Comparison of ENCODE assay signal across 21 cellular contexts in the genomic region with DNA sequence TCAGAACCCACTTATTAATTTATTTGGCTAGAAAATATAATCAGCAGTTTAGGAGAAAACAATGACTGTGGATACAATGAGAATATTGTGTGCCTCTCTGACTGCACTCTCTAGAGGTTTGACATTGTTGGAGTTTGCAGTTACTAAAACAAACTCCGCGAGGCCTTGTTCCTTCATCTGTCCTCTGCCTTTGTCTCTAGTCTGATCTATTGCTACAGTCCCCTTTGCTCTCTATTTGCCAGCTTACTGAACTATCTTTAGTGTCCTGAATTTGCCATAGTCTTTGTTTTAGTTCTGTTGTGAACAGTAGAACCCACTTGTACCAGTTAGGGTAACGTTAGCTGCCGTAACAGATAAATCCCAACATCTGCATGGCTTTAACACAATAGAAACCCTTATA.
DNase-seq lines count a peak whose midpoint lies in the region; ATAC-seq, FAIRE-seq and TF ChIP-seq lines count a peak whose summit lies in the region.
"Had no signal": no experiment of that assay in that cellular context is flagged by ENCODE, and none has a peak within 500 bp of the region (broad histone marks: within the 10 kb centered on the region; RNA-seq: fewer than 3 reads in every experiment).

No MANE protein-coding gene starts in this region.

- BruUV-seq in HepG2 (replicated peaks; lab: Mats Ljungman, UMichigan): no TSS peak

- POLR2A ChIA-PET in HepG2 (lab: Yijun Ruan, JAX): no interaction called here

- in situ Hi-C loops in HepG2 (cut with HindIII; ENCODE audit: extremely low pct_ligation_motif_present, low pct_unique_long_range_greater_than_20kb): no loop called here

- no peak for TF ChIP-seq RAD21 in HepG2 (CRISPR knock-in tag; IDR thresholded peaks at IDR 0.05)

- no peaks in the 10 kb centered on the region for H3K27me3 ChIP-seq in HepG2 (ENCODE audit: control insufficient read depth in 1 of 2, insufficient read depth in 2 of 2, low read length in 2 of 2)
- no peaks in the 10 kb centered on the region for H3K27me3 ChIP-seq in right lobe of liver
- no peaks in the 10 kb centered on the region for H3K27me3 ChIP-seq in muscle layer of colon (ENCODE audit: control insufficient read depth in 1 of 2, insufficient read depth in 2 of 2, low read length in 2 of 2)
- H3K27me3 ChIP-seq: BLaER1 treated with 17β-estradiol and CSF1 and Interleukin-3, amounts not matched to agents 10 nM and 100 nM had no signal

- no peaks in the 10 kb centered on the region for H3K79me2 ChIP-seq in HepG2 (ENCODE audit: insufficient read depth, low read length)

- H3K36me3 ChIP-seq in HepG2 (replicated peaks in 1 of 2; ENCODE audit: control insufficient read depth in 1 of 2, insufficient read depth in 2 of 2, low read length in 2 of 2): no peaks in the 10 kb centered on the region
- no peaks in the 10 kb centered on the region for H3K36me3 ChIP-seq in right lobe of liver
- H3K36me3 ChIP-seq in muscle layer of colon (ENCODE audit: insufficient read depth, low read length): no peaks in the 10 kb centered on the region
- H3K36me3 ChIP-seq: BLaER1 treated with 17β-estradiol and CSF1 and Interleukin-3, amounts not matched to agents 10 nM and 100 nM had no signal

- TF ChIP-seq POLR2A in HepG2 (IDR thresholded peaks at IDR 0.05; ENCODE audit: insufficient read depth in 1 of 2, low read depth in 2 of 2, low read length in 2 of 2): no peak
- TF ChIP-seq POLR2A in right lobe of liver (IDR thresholded peaks at IDR 0.05): no peak

- H3K9ac ChIP-seq in HepG2 (ENCODE audit: insufficient read depth, low read depth, low read length) (no peak overlapping the region), muscle layer of colon (ENCODE audit: low read length) (no peak overlapping the region)
- H3K9ac ChIP-seq: BLaER1 treated with 17β-estradiol and CSF1 and Interleukin-3, amounts not matched to agents 10 nM and 100 nM had no signal

- TF ChIP-seq EP300 in HepG2 (IDR thresholded peaks at IDR 0.05; ENCODE audit: low read depth in 2 of 2, low read length in 2 of 2) (no peak), HepG2 (CRISPR knock-in tag; IDR thresholded peaks at IDR 0.05; ENCODE audit: borderline replicate concordance) (no peak)

- intact Hi-C loops in HepG2 (cut with micrococcal nuclease; ENCODE audit: unreplicated experiment) (no loop called here), right lobe of liver (cut with DNase I) (no loop called here)

- H3K4me2 ChIP-seq in HepG2 (ENCODE audit: low read depth, low read length): no peak overlapping the region
- H3K4me2 ChIP-seq: A549; BLaER1 treated with 17β-estradiol and CSF1 and Interleukin-3, amounts not matched to agents 10 nM and 100 nM had no signal

- H3K4me1 ChIP-seq in HepG2 (ENCODE audit: insufficient read depth, low read length): peaks cover 17% of the 10 kb centered on the region
- H3K4me1 ChIP-seq in right lobe of liver: no peaks in the 10 kb centered on the region
- no peaks in the 10 kb centered on the region for H3K4me1 ChIP-seq in muscle layer of colon (ENCODE audit: insufficient read depth, low read length)
- H3K4me1 ChIP-seq: A549, Caco-2 had no signal

- no peak overlapping the region for H3K4me3 ChIP-seq in HepG2 (replicated peaks in 1 of 3; ENCODE audit: insufficient read depth in 1 of 3, low read depth in 2 of 3, low read length in 3 of 3)
- no peak overlapping the region for H3K4me3 ChIP-seq in right lobe of liver
- H3K4me3 ChIP-seq in muscle layer of colon (ENCODE audit: low read depth in 1 of 2, low read length in 2 of 2): no peak overlapping the region
- H3K4me3 ChIP-seq: A549; BLaER1 treated with 17β-estradiol and CSF1 and Interleukin-3, amounts not matched to agents 10 nM and 100 nM had no signal

- no peak for FAIRE-seq in HepG2 (lab: Jason Lieb, UNC)
- FAIRE-seq in RCC 7860 (lab: Jason Lieb, UNC): no peak
- FAIRE-seq: A549, D721Med, G401.6, GM12891, GM19239 had no signal

- H2AFZ ChIP-seq in HepG2 (ENCODE audit: low read length): peak overlapping the region; percentile 42

- H3K9me3 ChIP-seq in HepG2 (ENCODE audit: low read length) (no peaks in the 10 kb centered on the region; the same call in 1 of the 2 replicates), right lobe of liver (no peaks in the 10 kb centered on the region), muscle layer of colon (ENCODE audit: low read length) (no peaks in the 10 kb centered on the region)
- H3K9me3 ChIP-seq: A549, Caco-2 had no signal

- DNase-seq in HepG2 (ENCODE audit: low spot score) (peak; percentile 52), right lobe of liver (no peak), substantia nigra (lab: John Stamatoyannopoulos, UW) (no peak), RCC 7860 (ENCODE audit: low spot score) (no peak)
- no peak for DNase-seq in activated CD4-positive, alpha-beta T cell treated with anti-CD3 and anti-CD28 coated beads for 48 hours
- DNase-seq: AML-193; Caco-2; Calu3; CD4-positive, alpha-beta T cell; CD8-positive, alpha-beta T cell; DMS79 treated with DMSO at 0.1 percent for 48 hours; GF-D8 had no signal

- H3K27ac ChIP-seq in HepG2 (ENCODE audit: extremely low read length, insufficient read depth, low read length) (peak overlapping the region; percentile 50), right lobe of liver (no peak overlapping the region), muscle layer of colon (ENCODE audit: low read depth, low read length) (peak overlapping the region; percentile 12), substantia nigra (ENCODE audit: low read depth, low read length, poor library complexity, severe bottlenecking) (peak overlapping the region; percentile 58)
- H3K27ac ChIP-seq: 22Rv1; A549; BLaER1 treated with 17β-estradiol and CSF1 and Interleukin-3, amounts not matched to agents 10 nM and 100 nM; C4-2B had no signal

- CTCF ChIA-PET in HepG2 (lab: Yijun Ruan, JAX; ENCODE audit: low intra/inter-chr PET ratio, low total read pairs): no interaction called here

- peak; percentile 72 for ATAC-seq in HepG2
- no peak for ATAC-seq in right lobe of liver
- ATAC-seq: A549; CD8-positive, alpha-beta T cell had no signal

- TF ChIP-seq CTCF in HepG2 (CRISPR knock-in tag; IDR thresholded peaks at IDR 0.05) (no peak), right lobe of liver (IDR thresholded peaks at IDR 0.05) (no peak)

- 69% methylated on average over 4 of the region's 4 CpGs for WGBS in HepG2 (ENCODE audit: low lambda C conversion rate)
- WGBS in right lobe of liver (ENCODE audit: insufficient coverage, low coverage, low lambda C conversion rate, missing lambda C conversion rate): 85% methylated on average over 4 of the region's 4 CpGs

- H4K20me1 ChIP-seq in HepG2 (ENCODE audit: insufficient read depth, low read length): no peaks in the 10 kb centered on the region
- H4K20me1 ChIP-seq: BLaER1 treated with 17β-estradiol and CSF1 and Interleukin-3, amounts not matched to agents 10 nM and 100 nM had no signal

TF ChIP-seq in HepG2, 621 proteins besides CTCF, POLR2A, EP300 and RAD21 (continues in another document):
- no peak for TF ChIP-seq SOX6 (IDR thresholded peaks at IDR 0.05)
- peak; percentile 31; the same call in 1 of the 2 replicates for TF ChIP-seq SOX6 (CRISPR knock-in tag; IDR thresholded peaks at IDR 0.05)
- TF ChIP-seq SOX13 (IDR thresholded peaks at IDR 0.05): 0 out of 2 replicates have a peak, but pooled peaks have one; percentile 21
- peak in 1 of 2 experiments; percentile 85; a peak in 2 of 4 replicates for TF ChIP-seq SOX13 (CRISPR knock-in tag; conservative IDR thresholded peaks at IDR 0.05 in 1 of 2, IDR thresholded peaks at IDR 0.05 in 1 of 2)
- TF ChIP-seq SMAD9 (CRISPR knock-in tag; IDR thresholded peaks at IDR 0.05): no peak
- TF ChIP-seq ZNF30 (CRISPR knock-in tag; IDR thresholded peaks at IDR 0.05): no peak
- peak; percentile 67; the same call in 1 of the 2 replicates for TF ChIP-seq SOX5 (CRISPR knock-in tag; IDR thresholded peaks at IDR 0.05; ENCODE audit: borderline replicate concordance)
- TF ChIP-seq, protein P1, sequence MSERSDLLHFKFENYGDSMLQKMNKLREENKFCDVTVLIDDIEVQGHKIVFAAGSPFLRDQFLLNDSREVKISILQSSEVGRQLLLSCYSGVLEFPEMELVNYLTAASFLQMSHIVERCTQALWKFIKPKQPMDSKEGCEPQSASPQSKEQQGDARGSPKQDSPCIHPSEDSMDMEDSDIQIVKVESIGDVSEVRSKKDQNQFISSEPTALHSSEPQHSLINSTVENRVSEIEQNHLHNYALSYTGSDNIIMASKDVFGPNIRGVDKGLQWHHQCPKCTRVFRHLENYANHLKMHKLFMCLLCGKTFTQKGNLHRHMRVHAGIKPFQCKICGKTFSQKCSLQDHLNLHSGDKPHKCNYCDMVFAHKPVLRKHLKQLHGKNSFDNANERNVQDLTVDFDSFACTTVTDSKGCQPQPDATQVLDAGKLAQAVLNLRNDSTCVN (CRISPR knock-in tag; IDR thresholded peaks at IDR 0.05; ENCODE audit: borderline replicate concordance): no peak
- TF ChIP-seq ZNF7 (CRISPR knock-in tag; IDR thresholded peaks at IDR 0.05): peak; percentile 69; the same call in 1 of the 2 replicates
- no peak for TF ChIP-seq FOXJ3 (CRISPR knock-in tag; IDR thresholded peaks at IDR 0.05; ENCODE audit: borderline replicate concordance)
- TF ChIP-seq ZNF710 (CRISPR knock-in tag; IDR thresholded peaks at IDR 0.05; ENCODE audit: borderline replicate concordance): 0 out of 2 replicates have a peak, but pooled peaks have one; percentile 22
- TF ChIP-seq SRSF1 (optimal IDR thresholded peaks at IDR 0.05; ENCODE audit: low read depth, low read length): no peak

Comparison
In these comparisons a context has a peak if more than half of its experiments do, and no peak if none do; other contexts are left out.
1. H3K27ac ChIP-seq: peak in HepG2 (single experiment), muscle layer of colon (single experiment) and substantia nigra (single experiment); none in right lobe of liver (0 of 3).